17 cellular contexts compared by ENCODE assay signal in genomic region chr13:99361197-99361596, GRCh38. TPM values are rescaled to one million over a fixed set of nuclear protein-coding genes. Genes with fewer than 3 reads are reported as not detected.
DNase-seq lines count a peak whose midpoint lies in the region; ATAC-seq and TF ChIP-seq lines count a peak whose summit lies in the region.
"Had no signal": no experiment of that assay in that cellular context is flagged by ENCODE, and none has a peak within 500 bp of the region (broad histone marks: within the 10 kb centered on the region; RNA-seq: fewer than 3 reads in every experiment).

No MANE protein-coding gene starts in this region.

- peaks cover 90% of the 10 kb centered on the region for H3K4me1 Mint-ChIP-seq in CD8-positive, alpha-beta T cell (ENCODE audit: low read depth)
- peaks cover 60% of the 10 kb centered on the region for H3K4me1 Mint-ChIP-seq in activated naive CD8-positive, alpha-beta T cell treated with anti-CD3 and anti-CD28 coated beads, Interleukin-2, amount 10 ng/mL, durations not matched to agents 7 days and 5 days
- H3K4me1 Mint-ChIP-seq in naive B cell = peaks cover 63 to 89% (median 73%) of the 10 kb centered on the region in 3 donors

- no peaks in the 10 kb centered on the region for H3K9me3 ChIP-seq in CD8-positive, alpha-beta T cell (ENCODE audit: low read length)
- H3K9me3 ChIP-seq in SJCRH30 (replicated peaks) (no peaks in the 10 kb centered on the region), thyroid gland (no peaks in the 10 kb centered on the region)
- H3K9me3 ChIP-seq: pancreas, sigmoid colon, testis had no signal

- H3K27me3 ChIP-seq in CD8-positive, alpha-beta T cell (ENCODE audit: insufficient read depth, low read length) = no peaks in the 10 kb centered on the region
- H3K27me3 ChIP-seq in SJCRH30 (no peaks in the 10 kb centered on the region), thyroid gland (no peaks in the 10 kb centered on the region)
- H3K27me3 ChIP-seq: pancreas, sigmoid colon, testis had no signal

- peaks cover 88% of the 10 kb centered on the region for H3K4me1 ChIP-seq in CD8-positive, alpha-beta T cell (ENCODE audit: insufficient read depth, low read length)
- H3K4me1 ChIP-seq in SJCRH30 (no peaks in the 10 kb centered on the region), thyroid gland (peaks cover 3 to 12% of the 10 kb centered on the region in 2 donors)
- H3K4me1 ChIP-seq: pancreas, sigmoid colon had no signal

- peak in 1 of 7 experiments; percentile 10 for DNase-seq in CD8-positive, alpha-beta T cell
- peak; percentile 33 for DNase-seq in Jurkat, Clone E6-1 (ENCODE audit: low read depth, low spot score)
- no peak for DNase-seq in activated naive CD8-positive, alpha-beta T cell treated with anti-CD3 and anti-CD28 coated beads, Interleukin-2, amount 10 ng/mL, durations not matched to agents 7 days and 5 days
- DNase-seq in naive B cell (no peak), T-helper 9 cell (no peak), SJCRH30 (no peak), thyroid gland (no peak)
- DNase-seq: activated CD8-positive, alpha-beta memory T cell treated with anti-CD3 and anti-CD28 coated beads, Interleukin-2, amount 50 U/mL, for 48 hours; DMS 273 treated with DMSO at 0.1 percent for 48 hours; left colon; NCI-H187; NK-92 treated with Interleukin-12 subunit alpha and Interleukin-12 subunit beta, amount 100 ng/mL, for 24 hours; pancreas; sigmoid colon; stimulated activated CD4-positive, alpha-beta T cell treated with anti-CD3 and anti-CD28 coated beads, Interleukin-2, amount 100 ng/mL, for 24 hours; testis; WERI-Rb-1 had no signal

- H3K9me3 Mint-ChIP-seq in CD8-positive, alpha-beta T cell = no peaks in the 10 kb centered on the region
- no peaks in the 10 kb centered on the region for H3K9me3 Mint-ChIP-seq in activated naive CD8-positive, alpha-beta T cell treated with anti-CD3 and anti-CD28 coated beads, Interleukin-2, amount 10 ng/mL, durations not matched to agents 7 days and 5 days
- no peaks in the 10 kb centered on the region for H3K9me3 Mint-ChIP-seq in naive B cell

- intact Hi-C loops in CD8-positive, alpha-beta T cell (cut with DNase I, micrococcal nuclease) = loop anchor here in 1 of 2 experiments (2.0 kb wide), 1 partner anchor 14 kb away; no protein-coding TSS in a partner anchor
- intact Hi-C loops in thyroid gland (cut with DNase I) = no loop called here

- H3K27ac ChIP-seq in CD8-positive, alpha-beta T cell (ENCODE audit: low read depth, low read length) = peak overlapping the region; percentile 72
- no peak overlapping the region for H3K27ac ChIP-seq in SJCRH30
- no peak overlapping the region for H3K27ac ChIP-seq in thyroid gland
- H3K27ac ChIP-seq: pancreas, sigmoid colon, testis, WERI-Rb-1 had no signal

- no peak for TF ChIP-seq POLR2A in thyroid gland (IDR thresholded peaks at IDR 0.05)

- peak overlapping the region; percentile 68 for H3K4me3 Mint-ChIP-seq in CD8-positive, alpha-beta T cell
- peak overlapping the region; percentile 58 for H3K4me3 Mint-ChIP-seq in activated naive CD8-positive, alpha-beta T cell treated with anti-CD3 and anti-CD28 coated beads, Interleukin-2, amount 10 ng/mL, durations not matched to agents 7 days and 5 days
- peak overlapping the region in 1 of 8 donors; percentile 10 for H3K4me3 Mint-ChIP-seq in naive B cell

- H3K36me3 ChIP-seq in CD8-positive, alpha-beta T cell (ENCODE audit: insufficient read depth, low read length) = no peaks in the 10 kb centered on the region
- H3K36me3 ChIP-seq in SJCRH30 (no peaks in the 10 kb centered on the region; the same call in 1 of the 2 replicates), thyroid gland (peaks cover 0 to 5% of the 10 kb centered on the region in 2 donors)
- H3K36me3 ChIP-seq: pancreas had no signal

- POLR2A ChIA-PET in CD8-positive, alpha-beta T cell (lab: Charles Lee) = interaction anchor here (0.9 to 4.8 kb wide), 8 partner anchors 9 to 245 kb away, joined by 3 to 51 read pairs (median 6); partner anchors contain the start of gene GPR18
- POLR2A ChIA-PET in activated naive CD8-positive, alpha-beta T cell treated with anti-CD3 and anti-CD28 coated beads, Interleukin-2, amount 10 ng/mL, durations not matched to agents 7 days and 5 days (lab: Charles Lee) = interaction anchor here (0.6 to 1.5 kb wide), 4 partner anchors 9 to 161 kb away, joined by 3 to 8 read pairs (median 4); partner anchors contain the start of gene UBAC2

- no peak for TF ChIP-seq CTCF in CD8-positive, alpha-beta T cell (IDR thresholded peaks at IDR 0.05)
- TF ChIP-seq CTCF in thyroid gland (IDR thresholded peaks at IDR 0.05) = no peak

- no peaks in the 10 kb centered on the region for H3K27me3 Mint-ChIP-seq in CD8-positive, alpha-beta T cell (ENCODE audit: low read depth)
- no peaks in the 10 kb centered on the region for H3K27me3 Mint-ChIP-seq in activated naive CD8-positive, alpha-beta T cell treated with anti-CD3 and anti-CD28 coated beads, Interleukin-2, amount 10 ng/mL, durations not matched to agents 7 days and 5 days
- no peaks in the 10 kb centered on the region for H3K27me3 Mint-ChIP-seq in naive B cell

- peaks cover 50% of the 10 kb centered on the region for H3K36me3 Mint-ChIP-seq in CD8-positive, alpha-beta T cell
- H3K36me3 Mint-ChIP-seq in activated naive CD8-positive, alpha-beta T cell treated with anti-CD3 and anti-CD28 coated beads, Interleukin-2, amount 10 ng/mL, durations not matched to agents 7 days and 5 days = peaks cover 53% of the 10 kb centered on the region
- H3K36me3 Mint-ChIP-seq in naive B cell = peaks cover 21 to 39% of the 10 kb centered on the region in 2 donors

- CTCF ChIA-PET in CD8-positive, alpha-beta T cell (lab: Charles Lee) = interaction anchor here (1.0 to 3.6 kb wide), 6 partner anchors 9 to 91 kb away, joined by 4 to 24 read pairs (median 8); no protein-coding TSS in a partner anchor

- H3K4me3 ChIP-seq in CD8-positive, alpha-beta T cell (ENCODE audit: low read depth, low read length) = peak overlapping the region; percentile 16
- no peak overlapping the region for H3K4me3 ChIP-seq in Jurkat, Clone E6-1 (ENCODE audit: low read length)
- H3K4me3 ChIP-seq in SJCRH30 = no peak overlapping the region
- no peak overlapping the region for H3K4me3 ChIP-seq in thyroid gland (replicated peaks in 1 of 3)
- H3K4me3 ChIP-seq: pancreas, sigmoid colon, testis had no signal

- WGBS in thyroid gland, 2 donors = 75 to 78% methylated on average over 3 of the region's 3 CpGs

- ATAC-seq in CD8-positive, alpha-beta T cell = peak; percentile 42
- peak; percentile 26 for ATAC-seq in activated naive CD8-positive, alpha-beta T cell treated with anti-CD3 and anti-CD28 coated beads, Interleukin-2, amount 10 ng/mL, durations not matched to agents 7 days and 5 days (ENCODE audit: low read depth)
- no peak for ATAC-seq in naive B cell (ENCODE audit: low read depth in 2 of 2)
- ATAC-seq: left colon, pancreas had no signal

- peak overlapping the region; percentile 99 for H3K27ac Mint-ChIP-seq in CD8-positive, alpha-beta T cell
- H3K27ac Mint-ChIP-seq in activated naive CD8-positive, alpha-beta T cell treated with anti-CD3 and anti-CD28 coated beads, Interleukin-2, amount 10 ng/mL, durations not matched to agents 7 days and 5 days = peak overlapping the region; percentile 87
- peak overlapping the region; percentile 6 to 96 (median 94) for H3K27ac Mint-ChIP-seq in naive B cell

RNA-seq across cellular contexts. Expression of gene GPR183, which starts 54.0 kb away (rescaled TPM):
- 10 to 100 TPM; 80.2 to 85.5 TPM for total RNA-seq in CD8-positive, alpha-beta T cell
- polyA plus RNA-seq in Jurkat, Clone E6-1 (2012; ENCODE audit: insufficient read depth, insufficient read length) = not detected
- total RNA-seq in activated naive CD8-positive, alpha-beta T cell treated with anti-CD3 and anti-CD28 coated beads, Interleukin-2, amount 10 ng/mL, durations not matched to agents 7 days and 5 days = 10 to 100 TPM; 36.4 to 44.9 TPM
- polyA plus RNA-seq in naive B cell (ENCODE audit: low read depth in 6 of 6) = 100 to 1,000 TPM in 5 of 6 donors, 10 to 100 TPM in 1; 98.3 to 487 (median 158) TPM
- not detected in 2 replicates for total RNA-seq in SJCRH30 (2014; rRNA removed; shearing (Covaris generic))
- total RNA-seq in thyroid gland = 1 to 10 TPM; 2.5 to 9.7 (median 5.1) TPM

Comparison
In these comparisons a context has a peak if more than half of its experiments do, and no peak if none do; other contexts are left out.
1. ATAC-seq: peak in CD8-positive, alpha-beta T cell (single experiment) and activated naive CD8-positive, alpha-beta T cell treated with anti-CD3 and anti-CD28 coated beads, Interleukin-2, amount 10 ng/mL, durations not matched to agents 7 days and 5 days (single experiment); none in naive B cell (0 of 2).
2. Peak in every context shown above with its lines, with median percentiles within 50 percentile points of each other: H3K27ac Mint-ChIP-seq.